1 cellular context compared by ENCODE assay signal in genomic region chr1:211676106-211676583, GRCh38.
TF ChIP-seq lines count a peak whose summit lies in the region.

No MANE protein-coding gene starts in this region.

TF ChIP-seq in WTC11, 78 proteins besides CTCF, POLR2A, EP300 and RAD21 (continued from another document):
- TF ChIP-seq ATF2 (CRISPR knock-in tag; IDR thresholded peaks at IDR 0.05; ENCODE audit: borderline replicate concordance, low read depth) = no peak
- TF ChIP-seq, protein P1, sequence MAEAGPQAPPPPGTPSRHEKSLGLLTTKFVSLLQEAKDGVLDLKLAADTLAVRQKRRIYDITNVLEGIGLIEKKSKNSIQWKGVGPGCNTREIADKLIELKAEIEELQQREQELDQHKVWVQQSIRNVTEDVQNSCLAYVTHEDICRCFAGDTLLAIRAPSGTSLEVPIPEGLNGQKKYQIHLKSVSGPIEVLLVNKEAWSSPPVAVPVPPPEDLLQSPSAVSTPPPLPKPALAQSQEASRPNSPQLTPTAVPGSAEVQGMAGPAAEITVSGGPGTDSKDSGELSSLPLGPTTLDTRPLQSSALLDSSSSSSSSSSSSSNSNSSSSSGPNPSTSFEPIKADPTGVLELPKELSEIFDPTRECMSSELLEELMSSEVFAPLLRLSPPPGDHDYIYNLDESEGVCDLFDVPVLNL (CRISPR knock-in tag; IDR thresholded peaks at IDR 0.05; ENCODE audit: borderline replicate concordance, low read depth) = no peak
- no peak for TF ChIP-seq PREB (CRISPR knock-in tag; IDR thresholded peaks at IDR 0.05; ENCODE audit: borderline replicate concordance)
- TF ChIP-seq, protein P2, sequence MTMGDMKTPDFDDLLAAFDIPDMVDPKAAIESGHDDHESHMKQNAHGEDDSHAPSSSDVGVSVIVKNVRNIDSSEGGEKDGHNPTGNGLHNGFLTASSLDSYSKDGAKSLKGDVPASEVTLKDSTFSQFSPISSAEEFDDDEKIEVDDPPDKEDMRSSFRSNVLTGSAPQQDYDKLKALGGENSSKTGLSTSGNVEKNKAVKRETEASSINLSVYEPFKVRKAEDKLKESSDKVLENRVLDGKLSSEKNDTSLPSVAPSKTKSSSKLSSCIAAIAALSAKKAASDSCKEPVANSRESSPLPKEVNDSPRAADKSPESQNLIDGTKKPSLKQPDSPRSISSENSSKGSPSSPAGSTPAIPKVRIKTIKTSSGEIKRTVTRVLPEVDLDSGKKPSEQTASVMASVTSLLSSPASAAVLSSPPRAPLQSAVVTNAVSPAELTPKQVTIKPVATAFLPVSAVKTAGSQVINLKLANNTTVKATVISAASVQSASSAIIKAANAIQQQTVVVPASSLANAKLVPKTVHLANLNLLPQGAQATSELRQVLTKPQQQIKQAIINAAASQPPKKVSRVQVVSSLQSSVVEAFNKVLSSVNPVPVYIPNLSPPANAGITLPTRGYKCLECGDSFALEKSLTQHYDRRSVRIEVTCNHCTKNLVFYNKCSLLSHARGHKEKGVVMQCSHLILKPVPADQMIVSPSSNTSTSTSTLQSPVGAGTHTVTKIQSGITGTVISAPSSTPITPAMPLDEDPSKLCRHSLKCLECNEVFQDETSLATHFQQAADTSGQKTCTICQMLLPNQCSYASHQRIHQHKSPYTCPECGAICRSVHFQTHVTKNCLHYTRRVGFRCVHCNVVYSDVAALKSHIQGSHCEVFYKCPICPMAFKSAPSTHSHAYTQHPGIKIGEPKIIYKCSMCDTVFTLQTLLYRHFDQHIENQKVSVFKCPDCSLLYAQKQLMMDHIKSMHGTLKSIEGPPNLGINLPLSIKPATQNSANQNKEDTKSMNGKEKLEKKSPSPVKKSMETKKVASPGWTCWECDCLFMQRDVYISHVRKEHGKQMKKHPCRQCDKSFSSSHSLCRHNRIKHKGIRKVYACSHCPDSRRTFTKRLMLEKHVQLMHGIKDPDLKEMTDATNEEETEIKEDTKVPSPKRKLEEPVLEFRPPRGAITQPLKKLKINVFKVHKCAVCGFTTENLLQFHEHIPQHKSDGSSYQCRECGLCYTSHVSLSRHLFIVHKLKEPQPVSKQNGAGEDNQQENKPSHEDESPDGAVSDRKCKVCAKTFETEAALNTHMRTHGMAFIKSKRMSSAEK (CRISPR knock-in tag; IDR thresholded peaks at IDR 0.05; ENCODE audit: borderline replicate concordance) = no peak
